In genomic region chrX:17374619-17375360, GRCh38 we compare ENCODE assay signal across 8 cellular contexts. TPM values are rescaled to one million over a fixed set of nuclear protein-coding genes. Genes with fewer than 3 reads are reported as not detected.
DNase-seq lines count a peak whose midpoint lies in the region; ATAC-seq and TF ChIP-seq lines count a peak whose summit lies in the region.

Gene NHS (plus strand): TSS chrX:17375200. CDS start chrX:17375758, 558 bp downstream.

- H3K27me3 ChIP-seq in WERI-Rb-1 (ENCODE audit: insufficient read depth, low read depth, severe bottlenecking): peaks cover 94% of the 10 kb centered on the region

- H3K27ac Mint-ChIP-seq in osteocyte (ENCODE audit: unreplicated experiment): no peak within 1 kb of the TSS

- no peaks in the 10 kb centered on the region for H3K9me3 ChIP-seq in WERI-Rb-1 (ENCODE audit: severe bottlenecking)

- no peaks in the 10 kb centered on the region for H3K36me3 Mint-ChIP-seq in osteocyte (ENCODE audit: unreplicated experiment)

- TF ChIP-seq CTCF in WERI-Rb-1 (IDR thresholded peaks at IDR 0.05; ENCODE audit: low read depth, low read length): peak; percentile 57
- TF ChIP-seq CTCF in osteocyte (IDR thresholded peaks at IDR 0.05): peak; percentile 54

- peaks cover 11% of the 10 kb centered on the region for H3K4me1 Mint-ChIP-seq in osteocyte (ENCODE audit: unreplicated experiment)

- no peak within 1 kb of the TSS for H3K27ac ChIP-seq in WERI-Rb-1

- DNase-seq in DMS114 treated with DMSO at 0.1 percent for 48 hours (lab: John Stamatoyannopoulos, UW; ENCODE audit: unreplicated experiment) (peak; percentile 12), M059J (ENCODE audit: low read depth) (peak; percentile 81), WERI-Rb-1 (peak; percentile 49), germinal center (ENCODE audit: low spot score) (peak; percentile 8), osteocyte (ENCODE audit: extremely low spot score, unreplicated experiment) (peak; percentile 85), cerebellar nuclear complex (lab: John Stamatoyannopoulos, UW) (no peak)

- H3K9me3 Mint-ChIP-seq in osteocyte (ENCODE audit: unreplicated experiment): peaks cover under 1% of the 10 kb centered on the region

- peak within 1 kb of the TSS; percentile 9 for H3K4me3 ChIP-seq in WERI-Rb-1 (ENCODE audit: low read depth, low read length)

- peaks cover 56% of the 10 kb centered on the region for H3K27me3 Mint-ChIP-seq in osteocyte (ENCODE audit: unreplicated experiment)

- peak within 1 kb of the TSS; percentile 64 for H3K4me3 Mint-ChIP-seq in osteocyte (ENCODE audit: unreplicated experiment)

- no peaks in the 10 kb centered on the region for H3K36me3 ChIP-seq in WERI-Rb-1

- ATAC-seq in HG02981 (IDR thresholded peaks at IDR 0.05; ENCODE audit: unreplicated experiment): no peak
- ATAC-seq in GM21423 (IDR thresholded peaks at IDR 0.05; ENCODE audit: unreplicated experiment): no peak

RNA-seq across cellular contexts. Expression of gene NHS, which starts in this region (rescaled TPM):
- 5.1 and 7.5 TPM in 2 replicates for total RNA-seq in M059J (2014; rRNA removed; shearing (Covaris generic))
- 4.3 and 7.0 TPM in 2 replicates for total RNA-seq in osteocyte

Comparison
In these comparisons a context has a peak if more than half of its experiments do, and no peak if none do; other contexts are left out.
1. DNase-seq: peak in DMS114 treated with DMSO at 0.1 percent for 48 hours (single experiment), M059J (single experiment), WERI-Rb-1 (single experiment), germinal center (single experiment) and osteocyte (single experiment); none in cerebellar nuclear complex (0 of 2).